ENCODE assay signal across 14 cellular contexts in the genomic region with DNA sequence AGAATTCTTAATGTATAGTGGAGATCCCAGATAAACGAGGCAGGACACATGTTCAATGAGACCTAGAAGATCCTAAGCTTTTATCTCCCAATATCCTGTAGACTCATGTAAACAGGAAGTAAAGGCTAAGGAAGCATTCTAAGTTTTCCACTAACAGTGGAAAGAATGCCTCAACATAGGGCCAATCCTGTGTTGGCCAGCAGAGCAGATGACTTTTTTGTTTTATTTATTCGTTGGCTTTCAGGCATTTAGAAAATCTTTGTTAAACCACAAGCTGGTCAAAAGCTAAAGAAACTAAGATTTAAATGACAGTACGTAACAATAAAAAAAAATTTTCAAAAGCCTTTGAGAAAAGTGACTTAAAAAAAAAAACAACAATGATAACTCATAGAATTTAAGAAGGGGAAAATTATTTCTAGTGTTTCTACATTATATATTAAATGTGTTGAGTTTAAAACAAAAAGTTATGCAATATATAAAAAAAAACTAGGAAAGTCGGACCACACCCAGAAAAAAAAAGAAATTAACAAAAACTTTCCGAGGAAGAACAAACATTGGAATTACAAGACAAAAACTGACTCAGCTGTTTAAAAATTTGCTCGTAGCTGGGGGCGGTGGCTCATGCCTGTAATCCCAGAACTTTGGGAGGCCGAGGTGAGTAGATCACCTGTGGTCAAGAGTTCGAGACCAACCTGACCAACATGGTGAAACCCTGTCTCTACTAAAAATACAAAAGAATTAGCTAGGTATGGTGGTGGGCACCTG.
"Had no signal": no experiment of that assay in that cellular context is flagged by ENCODE, and none has a peak within 500 bp of the region (broad histone marks: within the 10 kb centered on the region; RNA-seq: fewer than 3 reads in every experiment).

No MANE protein-coding gene starts in this region.

- H3K4me1 Mint-ChIP-seq: activated naive CD8-positive, alpha-beta T cell treated with anti-CD3 and anti-CD28 coated beads, Interleukin-2, amount 10 ng/mL, durations not matched to agents 7 days and 5 days; neural crest cell; stimulated activated naive CD8-positive, alpha-beta T cell treated with anti-CD3 and anti-CD28 coated beads, Interleukin-15, amount 100 ng/mL, for 72 hours had no signal

- H3K27ac Mint-ChIP-seq: activated CD4-positive, alpha-beta memory T cell treated with anti-CD3 and anti-CD28 coated beads for 36 hours; activated naive CD8-positive, alpha-beta T cell treated with anti-CD3 and anti-CD28 coated beads, Interleukin-2, amount 10 ng/mL, durations not matched to agents 7 days and 5 days; stimulated activated naive CD8-positive, alpha-beta T cell treated with anti-CD3 and anti-CD28 coated beads, Interleukin-15, amount 100 ng/mL, for 72 hours had no signal

- H3K36me3 Mint-ChIP-seq: activated naive CD8-positive, alpha-beta T cell treated with anti-CD3 and anti-CD28 coated beads, Interleukin-2, amount 10 ng/mL, durations not matched to agents 7 days and 5 days had no signal

- DNase-seq: activated CD4-positive, alpha-beta memory T cell treated with anti-CD3 and anti-CD28 coated beads for 36 hours; activated naive CD8-positive, alpha-beta T cell treated with anti-CD3 and anti-CD28 coated beads, Interleukin-2, amount 10 ng/mL, durations not matched to agents 7 days and 5 days; activated T-cell treated with anti-CD3 and anti-CD28 coated beads, Interleukin-2, amount 50 U/mL, for 4 hours; aorta; gastrocnemius medialis; heart right ventricle; left ventricle myocardium superior; ovary; stimulated activated CD4-positive, alpha-beta T cell treated with anti-CD3 and anti-CD28 coated beads, Interleukin-15, amount 100 ng/mL, for 24 hours; stimulated activated CD4-positive, alpha-beta T cell treated with anti-CD3 and anti-CD28 coated beads, Interleukin-4, amount 100 ng/mL, for 4 hours; stimulated activated naive CD8-positive, alpha-beta T cell treated with anti-CD3 and anti-CD28 coated beads, Interleukin-15, amount 100 ng/mL, for 72 hours had no signal

- H3K27me3 Mint-ChIP-seq: activated CD4-positive, alpha-beta memory T cell treated with anti-CD3 and anti-CD28 coated beads for 36 hours; activated naive CD8-positive, alpha-beta T cell treated with anti-CD3 and anti-CD28 coated beads, Interleukin-2, amount 10 ng/mL, durations not matched to agents 7 days and 5 days; stimulated activated naive CD8-positive, alpha-beta T cell treated with anti-CD3 and anti-CD28 coated beads, Interleukin-15, amount 100 ng/mL, for 72 hours had no signal

- FAIRE-seq: colon, keratinocyte had no signal

- ATAC-seq: activated T-cell treated with anti-CD3 and anti-CD28 coated beads, Interleukin-2, amount 50 U/mL, for 4 hours; gastrocnemius medialis; heart right ventricle; left ventricle myocardium superior; stimulated activated naive CD8-positive, alpha-beta T cell treated with anti-CD3 and anti-CD28 coated beads, Interleukin-15, amount 100 ng/mL, for 72 hours had no signal

- H3K4me3 Mint-ChIP-seq: activated CD4-positive, alpha-beta memory T cell treated with anti-CD3 and anti-CD28 coated beads for 36 hours; activated naive CD8-positive, alpha-beta T cell treated with anti-CD3 and anti-CD28 coated beads, Interleukin-2, amount 10 ng/mL, durations not matched to agents 7 days and 5 days; activated T-cell treated with anti-CD3 and anti-CD28 coated beads, Interleukin-2, amount 50 U/mL, for 4 hours; neural crest cell; stimulated activated naive CD8-positive, alpha-beta T cell treated with anti-CD3 and anti-CD28 coated beads, Interleukin-15, amount 100 ng/mL, for 72 hours had no signal
